Comparison of ENCODE assay signal across 20 cellular contexts in the genomic region with DNA sequence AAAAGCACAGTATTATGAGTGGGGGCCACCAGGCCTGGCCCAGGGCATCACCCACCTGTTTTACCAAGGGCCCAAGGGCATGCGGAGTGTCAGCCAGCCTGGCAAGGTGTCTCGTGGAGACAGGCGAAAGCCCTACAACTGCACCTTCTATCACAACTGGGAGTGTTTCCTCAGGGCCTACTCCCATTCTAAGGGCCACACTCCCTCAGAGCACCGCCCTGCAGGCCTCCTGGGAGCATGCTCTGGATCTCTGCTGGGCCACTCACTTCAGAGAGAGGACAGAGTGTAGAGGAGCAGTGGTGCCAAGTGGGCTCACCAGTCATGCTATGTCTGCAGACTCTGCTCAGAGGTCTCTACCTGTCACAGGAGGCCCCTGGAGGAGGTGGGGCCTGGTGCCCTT. TPM values are rescaled to one million over a fixed set of nuclear protein-coding genes. Genes with fewer than 3 reads are reported as not detected.
DNase-seq lines count a peak whose midpoint lies in the region; ATAC-seq, FAIRE-seq and TF ChIP-seq lines count a peak whose summit lies in the region.
"Had no signal": no experiment of that assay in that cellular context is flagged by ENCODE, and none has a peak within 500 bp of the region (broad histone marks: within the 10 kb centered on the region; RNA-seq: fewer than 3 reads in every experiment).

No MANE protein-coding gene starts in this region.

- no peak for DNase-seq in activated naive CD8-positive, alpha-beta T cell treated with anti-CD3 and anti-CD28 coated beads for 36 hours
- no peak for DNase-seq in activated naive CD8-positive, alpha-beta T cell treated with anti-CD3 and anti-CD28 coated beads, Interleukin-2, amount 50 U/mL, for 24 hours
- DNase-seq in H7 (peak; percentile 24), RWPE1 (ENCODE audit: low spot score) (no peak), kidney (peak; percentile 48), Karpas-422 (no peak)
- DNase-seq in activated CD8-positive, alpha-beta memory T cell treated with anti-CD3 and anti-CD28 coated beads, Interleukin-2, amount 50 U/mL, for 4 hours = no peak
- DNase-seq: ACHN; BE2C; CD4-positive, alpha-beta memory T cell; DMS153; DMS79; GDM1; GM23248; HCEC 1CT; HFFc6 had no signal

- H3K27ac ChIP-seq in RWPE1 = peak overlapping the region; percentile 1; the same call in 1 of the 2 replicates
- H3K27ac ChIP-seq in kidney (ENCODE audit: low read depth in 2 of 2, low read length in 2 of 2) = no peak overlapping the region
- no peak overlapping the region for H3K27ac ChIP-seq in Karpas-422 (ENCODE audit: low read length)
- H3K27ac ChIP-seq: GM23248, HL-60 had no signal

- H3K4me3 ChIP-seq in H7 (ENCODE audit: insufficient read depth, low read depth, low read length) (no peak overlapping the region), kidney (ENCODE audit: low read length in 2 of 2) (no peak overlapping the region), Karpas-422 (ENCODE audit: low read length) (no peak overlapping the region)
- H3K4me3 ChIP-seq: GM23248 had no signal

- peak overlapping the region; percentile 25 for H3K27ac Mint-ChIP-seq in activated naive CD8-positive, alpha-beta T cell treated with anti-CD3 and anti-CD28 coated beads for 36 hours
- no peak overlapping the region for H3K27ac Mint-ChIP-seq in activated naive CD8-positive, alpha-beta T cell treated with anti-CD3 and anti-CD28 coated beads, Interleukin-2, amount 50 U/mL, for 24 hours
- H3K27ac Mint-ChIP-seq: CD14-positive monocyte; CD4-positive, alpha-beta memory T cell; HFFc6 had no signal

- no peaks in the 10 kb centered on the region for H3K79me2 ChIP-seq in Karpas-422 (ENCODE audit: low read length)

- intact Hi-C loops in kidney (cut with DNase I) = no loop called here

- no peaks in the 10 kb centered on the region for H3K9me3 Mint-ChIP-seq in activated naive CD8-positive, alpha-beta T cell treated with anti-CD3 and anti-CD28 coated beads for 36 hours
- H3K9me3 Mint-ChIP-seq in activated naive CD8-positive, alpha-beta T cell treated with anti-CD3 and anti-CD28 coated beads, Interleukin-2, amount 50 U/mL, for 24 hours = no peaks in the 10 kb centered on the region
- H3K9me3 Mint-ChIP-seq: CD14-positive monocyte, HFFc6 had no signal

- peaks cover 15% of the 10 kb centered on the region for H3K4me1 Mint-ChIP-seq in activated naive CD8-positive, alpha-beta T cell treated with anti-CD3 and anti-CD28 coated beads for 36 hours
- H3K4me1 Mint-ChIP-seq in activated naive CD8-positive, alpha-beta T cell treated with anti-CD3 and anti-CD28 coated beads, Interleukin-2, amount 50 U/mL, for 24 hours = peaks cover 20% of the 10 kb centered on the region

- ATAC-seq in activated naive CD8-positive, alpha-beta T cell treated with anti-CD3 and anti-CD28 coated beads, Interleukin-2, amount 50 U/mL, for 24 hours = no peak
- ATAC-seq in GM18498 (IDR thresholded peaks at IDR 0.05; ENCODE audit: unreplicated experiment) = no peak

- no peaks in the 10 kb centered on the region for H3K27me3 Mint-ChIP-seq in activated naive CD8-positive, alpha-beta T cell treated with anti-CD3 and anti-CD28 coated beads for 36 hours
- no peaks in the 10 kb centered on the region for H3K27me3 Mint-ChIP-seq in activated naive CD8-positive, alpha-beta T cell treated with anti-CD3 and anti-CD28 coated beads, Interleukin-2, amount 50 U/mL, for 24 hours
- H3K27me3 Mint-ChIP-seq: CD4-positive, alpha-beta memory T cell had no signal

- TF ChIP-seq CTCF in RWPE1 (conservative IDR thresholded peaks at IDR 0.05; ENCODE audit: low read depth) = no peak
- TF ChIP-seq CTCF in kidney (IDR thresholded peaks at IDR 0.05; ENCODE audit: borderline replicate concordance, extremely low read depth, insufficient read depth) = no peak

- H2AFZ ChIP-seq in Karpas-422 (ENCODE audit: low read length) = no peak overlapping the region
- H2AFZ ChIP-seq: GM23248 had no signal

- no peaks in the 10 kb centered on the region for H3K9me2 ChIP-seq in Karpas-422 (replicated peaks; ENCODE audit: insufficient read depth, low read length)

- H3K4me1 ChIP-seq in kidney (ENCODE audit: control insufficient read depth in 1 of 2, insufficient read depth in 1 of 2, low read depth in 1 of 2, low read length in 2 of 2) = peaks cover 3 to 8% of the 10 kb centered on the region in 2 donors
- H3K4me1 ChIP-seq in Karpas-422 (ENCODE audit: low read length) = peaks cover 13% of the 10 kb centered on the region

- H3K4me3 Mint-ChIP-seq in activated naive CD8-positive, alpha-beta T cell treated with anti-CD3 and anti-CD28 coated beads for 36 hours = no peak overlapping the region
- H3K4me3 Mint-ChIP-seq in activated naive CD8-positive, alpha-beta T cell treated with anti-CD3 and anti-CD28 coated beads, Interleukin-2, amount 50 U/mL, for 24 hours = no peak overlapping the region
- H3K4me3 Mint-ChIP-seq: CD14-positive monocyte; CD4-positive, alpha-beta memory T cell; HFFc6 had no signal

- no peak overlapping the region for H3K4me2 ChIP-seq in Karpas-422 (ENCODE audit: low read depth, low read length, poor library complexity, severe bottlenecking)

- no peaks in the 10 kb centered on the region for H4K20me1 ChIP-seq in Karpas-422 (ENCODE audit: insufficient read depth, low read depth, low read length)

- CTCF ChIA-PET in RWPE1 (lab: Yijun Ruan, JAX) = no interaction called here

- peaks cover 15% of the 10 kb centered on the region for H3K36me3 Mint-ChIP-seq in activated naive CD8-positive, alpha-beta T cell treated with anti-CD3 and anti-CD28 coated beads for 36 hours
- H3K36me3 Mint-ChIP-seq in activated naive CD8-positive, alpha-beta T cell treated with anti-CD3 and anti-CD28 coated beads, Interleukin-2, amount 50 U/mL, for 24 hours (ENCODE audit: low read depth) = peaks cover 16% of the 10 kb centered on the region

- no peak for FAIRE-seq in kidney (lab: Jason Lieb, UNC)
- FAIRE-seq: A204.1 had no signal

- POLR2A ChIA-PET in RWPE1 (lab: Yijun Ruan, JAX; ENCODE audit: low non-redundant PET) = no interaction called here

- H3K9ac ChIP-seq in kidney (ENCODE audit: low read length in 2 of 2) (no peak overlapping the region), Karpas-422 (ENCODE audit: low read length) (no peak overlapping the region)
- H3K9ac ChIP-seq: GM23248 had no signal

- H3K36me3 ChIP-seq in H7 (replicated peaks; ENCODE audit: control insufficient read depth, insufficient read depth, low read length) (peaks cover 45% of the 10 kb centered on the region), kidney (ENCODE audit: control insufficient read depth in 1 of 2, insufficient read depth in 2 of 2, low read length in 2 of 2) (peaks cover 5 to 17% of the 10 kb centered on the region in 2 donors), Karpas-422 (ENCODE audit: insufficient read depth, low read length) (no peaks in the 10 kb centered on the region)
- H3K36me3 ChIP-seq: BE2C had no signal

- H3K27me3 ChIP-seq in H7 (ENCODE audit: control insufficient read depth, insufficient read depth, low read length) (no peaks in the 10 kb centered on the region), Karpas-422 (ENCODE audit: low read length) (no peaks in the 10 kb centered on the region)
- H3K27me3 ChIP-seq: BE2C had no signal

- no peaks in the 10 kb centered on the region for H3K9me3 ChIP-seq in kidney (ENCODE audit: control insufficient read depth in 1 of 2, low read length in 2 of 2)
- no peaks in the 10 kb centered on the region for H3K9me3 ChIP-seq in Karpas-422 (ENCODE audit: low read length)
- H3K9me3 ChIP-seq: BE2C had no signal

RNA-seq across cellular contexts. Expression of gene CLK3, which starts 21.2 kb away (rescaled TPM):
- 100 to 1,000 TPM; 102 to 103 TPM for total RNA-seq in activated naive CD8-positive, alpha-beta T cell treated with anti-CD3 and anti-CD28 coated beads for 36 hours
- 50.6 and 66.3 TPM in 2 replicates for total RNA-seq in H7 (2014; rRNA removed; shearing (Covaris generic))
- 66.3 TPM for total RNA-seq in kidney
- polyA plus RNA-seq in kidney (ENCODE audit: insufficient read depth, low read depth, low replicate concordance) = 54.1 TPM
- 114 and 147 TPM in 2 replicates for total RNA-seq in Karpas-422 (2014; rRNA removed; shearing (Covaris generic); ENCODE audit: low replicate concordance)

RNA-seq across cellular contexts. Expression of gene ARID3B, which starts 53.4 kb away (rescaled TPM):
- total RNA-seq in activated naive CD8-positive, alpha-beta T cell treated with anti-CD3 and anti-CD28 coated beads for 36 hours = 10 to 100 TPM; 23.4 to 23.5 TPM
- total RNA-seq in H7 (2014; rRNA removed; shearing (Covaris generic)) = 65.9 and 68.0 TPM in 2 replicates
- 6.2 TPM for total RNA-seq in kidney
- polyA plus RNA-seq in kidney (ENCODE audit: insufficient read depth, low read depth, low replicate concordance) = 2.3 TPM
- total RNA-seq in Karpas-422 (2014; rRNA removed; shearing (Covaris generic); ENCODE audit: low replicate concordance) = 9.6 and 17.7 TPM in 2 replicates

Comparison
In these comparisons a context has a peak if more than half of its experiments do, and no peak if none do; other contexts are left out.
1. DNase-seq: peak in H7 (single experiment) and kidney (single experiment); none in activated naive CD8-positive, alpha-beta T cell treated with anti-CD3 and anti-CD28 coated beads for 36 hours (single experiment), activated naive CD8-positive, alpha-beta T cell treated with anti-CD3 and anti-CD28 coated beads, Interleukin-2, amount 50 U/mL, for 24 hours (single experiment), RWPE1 (single experiment), Karpas-422 (single experiment) and activated CD8-positive, alpha-beta memory T cell treated with anti-CD3 and anti-CD28 coated beads, Interleukin-2, amount 50 U/mL, for 4 hours (single experiment).